In the genomic region with DNA sequence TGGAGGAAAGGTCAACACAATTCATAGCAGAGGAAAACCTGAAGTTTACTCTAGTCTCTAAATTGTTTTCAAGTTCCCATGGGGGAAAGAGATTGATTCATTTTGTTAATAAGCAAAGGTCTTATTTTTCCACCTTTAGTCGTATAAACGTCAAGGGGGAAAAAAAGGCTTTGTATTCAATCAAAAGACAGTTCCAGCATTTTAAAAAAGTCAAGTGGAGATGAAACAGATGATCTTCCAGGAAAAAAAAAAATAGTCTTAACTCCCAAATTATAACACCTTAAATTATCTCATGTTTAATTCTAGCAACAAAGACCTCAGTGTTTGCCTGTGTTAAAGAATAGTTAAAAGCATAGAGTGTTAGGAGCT, we compare ENCODE assay signal across 9 cellular contexts.
DNase-seq lines count a peak whose midpoint lies in the region; ATAC-seq and TF ChIP-seq lines count a peak whose summit lies in the region.
"Had no signal": no experiment of that assay in that cellular context is flagged by ENCODE, and none has a peak within 500 bp of the region (broad histone marks: within the 10 kb centered on the region; RNA-seq: fewer than 3 reads in every experiment).

No MANE protein-coding gene starts in this region.

- H3K4me3 ChIP-seq in CD4-positive, CD25-positive, alpha-beta regulatory T cell (ENCODE audit: low read depth, low read length) = no peak overlapping the region
- H3K4me3 ChIP-seq in SJSA1 = no peak overlapping the region
- H3K4me3 ChIP-seq in trophoblast cell (ENCODE audit: low read depth, low read length) = no peak overlapping the region

- H3K79me1 ChIP-seq in trophoblast cell (ENCODE audit: low read length) = peaks cover 48% of the 10 kb centered on the region

- intact Hi-C loops in posterior cingulate gyrus (cut with DNase I) = no loop called here

- peaks cover 0 to 2% (median 0%) of the 10 kb centered on the region in 7 donors for H3K9me3 Mint-ChIP-seq in CD4-positive, CD25-positive, alpha-beta regulatory T cell
- no peaks in the 10 kb centered on the region for H3K9me3 Mint-ChIP-seq in endothelial cell (ENCODE audit: unreplicated experiment)

- no peak for TF ChIP-seq CTCF in endothelial cell (IDR thresholded peaks at IDR 0.05; ENCODE audit: unreplicated experiment)

- no peaks in the 10 kb centered on the region for H3K36me3 Mint-ChIP-seq in CD4-positive, CD25-positive, alpha-beta regulatory T cell
- H3K36me3 Mint-ChIP-seq in endothelial cell (ENCODE audit: low read depth, unreplicated experiment) = peaks cover 4% of the 10 kb centered on the region

- no peak overlapping the region for H3K4ac ChIP-seq in trophoblast cell (ENCODE audit: low read depth, low read length)

- H2AFZ ChIP-seq in trophoblast cell (ENCODE audit: insufficient read depth, low read length, poor library complexity) = no peak overlapping the region

- no peak overlapping the region for H2AK5ac ChIP-seq in trophoblast cell (ENCODE audit: low read length)

- no peaks in the 10 kb centered on the region for H3K36me3 ChIP-seq in CD4-positive, CD25-positive, alpha-beta regulatory T cell (ENCODE audit: control insufficient read depth, insufficient read depth, low read length)
- H3K36me3 ChIP-seq in SJSA1 (no peaks in the 10 kb centered on the region), trophoblast cell (ENCODE audit: control insufficient read depth in 1 of 2, insufficient read depth in 2 of 2, low read length in 2 of 2) (no peaks in the 10 kb centered on the region)

- no peak overlapping the region for H2BK12ac ChIP-seq in trophoblast cell (ENCODE audit: low read length)

- no peak overlapping the region for H3K27ac ChIP-seq in CD4-positive, CD25-positive, alpha-beta regulatory T cell (ENCODE audit: insufficient read depth, low read length, poor library complexity, severe bottlenecking)
- peak overlapping the region; percentile 93 for H3K27ac ChIP-seq in SJSA1
- peak overlapping the region; percentile 97 for H3K27ac ChIP-seq in trophoblast cell (ENCODE audit: low read depth, low read length)
- H3K27ac ChIP-seq: KMS-11 had no signal

- H3K4me3 Mint-ChIP-seq in CD4-positive, CD25-positive, alpha-beta regulatory T cell = no peak overlapping the region
- H3K4me3 Mint-ChIP-seq in endothelial cell (ENCODE audit: unreplicated experiment) = no peak overlapping the region

- no peak for DNase-seq in CD4-positive, CD25-positive, alpha-beta regulatory T cell
- DNase-seq in SJSA1 (ENCODE audit: low read depth in 1 of 2, low spot score in 2 of 2) = no peak
- DNase-seq in endothelial cell (ENCODE audit: low spot score) = no peak
- no peak for DNase-seq in trophoblast cell
- no peak for DNase-seq in posterior cingulate gyrus
- DNase-seq in NCI-H2107 (lab: John Stamatoyannopoulos, UW) = no peak

- peaks cover 26% of the 10 kb centered on the region for H3K4me1 ChIP-seq in CD4-positive, CD25-positive, alpha-beta regulatory T cell (ENCODE audit: control insufficient read depth, insufficient read depth, low read length, poor library complexity, severe bottlenecking)
- peaks cover 67% of the 10 kb centered on the region for H3K4me1 ChIP-seq in SJSA1 (replicated peaks)
- H3K4me1 ChIP-seq in trophoblast cell (ENCODE audit: control insufficient read depth in 1 of 2, insufficient read depth in 2 of 2, low read length in 2 of 2) = peaks cover 30 to 38% of the 10 kb centered on the region in 2 experiments

- H4K91ac ChIP-seq in trophoblast cell (ENCODE audit: low read depth, low read length) = peak overlapping the region; percentile 94

- no peak overlapping the region for H4K8ac ChIP-seq in trophoblast cell (ENCODE audit: low read depth, low read length)

- H3K27ac Mint-ChIP-seq in CD4-positive, CD25-positive, alpha-beta regulatory T cell = peak overlapping the region in 2 of 3 donors; percentile 31 to 65
- H3K27ac Mint-ChIP-seq in endothelial cell (ENCODE audit: unreplicated experiment) = peak overlapping the region; percentile 98

- no peak for ATAC-seq in CD4-positive, CD25-positive, alpha-beta regulatory T cell (ENCODE audit: low read depth in 2 of 2)
- ATAC-seq in HG03280 (IDR thresholded peaks at IDR 0.05; ENCODE audit: unreplicated experiment) (no peak), HG02763 (IDR thresholded peaks at IDR 0.05; ENCODE audit: unreplicated experiment) (no peak)

- no peaks in the 10 kb centered on the region for H3K9me3 ChIP-seq in CD4-positive, CD25-positive, alpha-beta regulatory T cell (ENCODE audit: control insufficient read depth in 2 of 2, low read length in 2 of 2)
- no peaks in the 10 kb centered on the region for H3K9me3 ChIP-seq in SJSA1 (replicated peaks)
- H3K9me3 ChIP-seq in trophoblast cell (ENCODE audit: insufficient read depth, low read depth, low read length) = no peaks in the 10 kb centered on the region

- H3K9ac ChIP-seq in trophoblast cell (ENCODE audit: low read length) = no peak overlapping the region
- H3K9ac ChIP-seq: KMS-11 had no signal

- H3K27me3 Mint-ChIP-seq in CD4-positive, CD25-positive, alpha-beta regulatory T cell = no peaks in the 10 kb centered on the region
- peaks cover 4% of the 10 kb centered on the region for H3K27me3 Mint-ChIP-seq in endothelial cell (ENCODE audit: unreplicated experiment)

- no peak overlapping the region for H4K12ac ChIP-seq in trophoblast cell (ENCODE audit: low read depth, low read length)

- H3K4me2 ChIP-seq in trophoblast cell (ENCODE audit: low read length) = peak overlapping the region; percentile 47
- H3K4me2 ChIP-seq: KMS-11 had no signal

- H2BK120ac ChIP-seq in trophoblast cell (ENCODE audit: insufficient read depth, low read length, poor library complexity) = peak overlapping the region; percentile 97

- no peak overlapping the region for H3K14ac ChIP-seq in trophoblast cell (ENCODE audit: low read length)

- H3K79me2 ChIP-seq in trophoblast cell (ENCODE audit: control insufficient read depth, insufficient read depth, low read length, poor library complexity) = peaks cover 5% of the 10 kb centered on the region

- no peaks in the 10 kb centered on the region for H3K27me3 ChIP-seq in CD4-positive, CD25-positive, alpha-beta regulatory T cell (ENCODE audit: control insufficient read depth, insufficient read depth, low read length)
- no peaks in the 10 kb centered on the region for H3K27me3 ChIP-seq in SJSA1 (replicated peaks)
- no peaks in the 10 kb centered on the region for H3K27me3 ChIP-seq in trophoblast cell (ENCODE audit: insufficient read depth, low read length)

- no peak overlapping the region for H3K18ac ChIP-seq in trophoblast cell (ENCODE audit: low read length)

- H3K4me1 Mint-ChIP-seq in CD4-positive, CD25-positive, alpha-beta regulatory T cell = peaks cover 14 to 61% (median 42%) of the 10 kb centered on the region in 4 donors
- peaks cover 31% of the 10 kb centered on the region for H3K4me1 Mint-ChIP-seq in endothelial cell (ENCODE audit: unreplicated experiment)

- H3K23ac ChIP-seq in trophoblast cell (ENCODE audit: low read length) = no peak overlapping the region

- WGBS in trophoblast cell (ENCODE audit: extremely low coverage, insufficient coverage, insufficient read length) = no CpG with 5 or more reads among the region's 2 CpGs

- peak overlapping the region; percentile 98 for H2BK5ac ChIP-seq in trophoblast cell (ENCODE audit: low read depth, low read length, poor library complexity)
